Comparison of ENCODE assay signal across 1 cellular context in the genomic region with DNA sequence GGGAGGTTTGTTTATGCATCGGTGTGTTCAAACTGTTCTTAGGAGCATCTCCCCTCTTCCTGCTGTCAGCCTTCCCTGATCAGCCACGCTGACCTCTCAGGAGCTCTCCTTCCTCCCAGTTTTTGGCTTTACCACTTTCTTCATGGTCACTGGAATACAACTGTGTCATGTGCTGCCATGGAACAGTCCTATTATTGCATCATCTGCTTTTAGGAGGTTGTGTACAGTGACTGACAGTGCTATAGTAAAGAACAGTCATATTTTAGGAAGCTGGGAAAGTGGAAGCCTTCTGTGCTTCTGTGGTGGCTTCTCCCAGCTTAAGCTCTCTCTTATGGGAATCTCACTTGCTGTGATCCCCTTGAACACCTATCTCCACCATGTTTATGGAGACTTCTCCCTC.
TF ChIP-seq lines count a peak whose summit lies in the region.

No MANE protein-coding gene starts in this region.

TF ChIP-seq in IMR-90, 13 proteins besides CTCF, POLR2A, EP300 and RAD21:
- TF ChIP-seq CHD1 (IDR thresholded peaks at IDR 0.05; ENCODE audit: low read depth, low read length) (no peak), SMC3 (IDR thresholded peaks at IDR 0.05; ENCODE audit: low read depth, low read length) (no peak), CEBPB (IDR thresholded peaks at IDR 0.05; ENCODE audit: low read depth, low read length) (peak; percentile 90), MAFK (IDR thresholded peaks at IDR 0.05; ENCODE audit: low read depth, low read length) (no peak), MAZ (IDR thresholded peaks at IDR 0.05; ENCODE audit: borderline replicate concordance, low read depth, low read length) (no peak), RCOR1 (IDR thresholded peaks at IDR 0.05; ENCODE audit: insufficient replicate concordance, low read length) (no peak)
TF ChIP-seq in IMR-90: peak in this region for 1.
